Comparison of ENCODE assay signal across 25 cellular contexts in genomic region chr10:3331680-3332230, GRCh38.
"Had no signal": no experiment of that assay in that cellular context is flagged by ENCODE, and none has a peak within 500 bp of the region (broad histone marks: within the 10 kb centered on the region; RNA-seq: fewer than 3 reads in every experiment).

No MANE protein-coding gene starts in this region.

- H3K27ac ChIP-seq: dorsolateral prefrontal cortex, esophagus muscularis mucosa, foreskin keratinocyte, gastroesophageal sphincter, heart left ventricle, hepatocyte, parathyroid adenoma, stomach, tibial artery had no signal

- H3K79me2 ChIP-seq: hepatocyte, parathyroid adenoma had no signal

- FAIRE-seq: endothelial cell of umbilical vein, kidney, urothelium cell line had no signal

- H3K9ac ChIP-seq: parathyroid adenoma had no signal

- H2AFZ ChIP-seq: hepatocyte, parathyroid adenoma had no signal

- H3K4me3 ChIP-seq: dorsolateral prefrontal cortex, esophagus muscularis mucosa, gastroesophageal sphincter, heart left ventricle, hepatocyte, lung, smooth muscle cell, stomach, tibial artery had no signal

- H3K9me3 ChIP-seq: esophagus muscularis mucosa, gastroesophageal sphincter, heart left ventricle, stomach, tibial artery had no signal

- H3K4me2 ChIP-seq: hepatocyte had no signal

- H3K27me3 ChIP-seq: dorsolateral prefrontal cortex, esophagus muscularis mucosa, foreskin keratinocyte, gastroesophageal sphincter, heart left ventricle, hepatocyte, stomach, tibial artery had no signal

- H3K4me1 ChIP-seq: esophagus muscularis mucosa, foreskin keratinocyte, gastroesophageal sphincter, heart left ventricle, parathyroid adenoma, stomach, tibial artery had no signal

- ATAC-seq: foreskin keratinocyte; gastroesophageal sphincter; heart left ventricle; left lobe of liver; naive thymus-derived CD4-positive, alpha-beta T cell; sciatic nerve; stimulated activated effector memory CD8-positive, alpha-beta T cell treated with anti-CD3 and anti-CD28 coated beads, Interleukin-12 subunit alpha, Interleukin-12 subunit beta, amount 100 ng/mL, for 72 hours had no signal

- H3K36me3 ChIP-seq: esophagus muscularis mucosa, gastroesophageal sphincter, heart left ventricle, stomach, tibial artery had no signal

- DNase-seq: cerebellar nuclear complex; cortex of kidney; dorsolateral prefrontal cortex; effector CD8-positive, alpha-beta T cell; foreskin keratinocyte; heart left ventricle; kidney; midbrain; naive thymus-derived CD4-positive, alpha-beta T cell; stimulated activated CD4-positive, alpha-beta T cell treated with anti-CD3 and anti-CD28 coated beads, Interleukin-2, amount 100 ng/mL, for 24 hours; stimulated activated CD4-positive, alpha-beta T cell treated with anti-CD3 and anti-CD28 coated beads, Interleukin-4, amount 100 ng/mL, for 24 hours; stimulated activated naive CD4-positive, alpha-beta T cell treated with Interleukin-2 at 50 U/mL for 16 hours; stomach; tibial artery had no signal
